In the genomic region with DNA sequence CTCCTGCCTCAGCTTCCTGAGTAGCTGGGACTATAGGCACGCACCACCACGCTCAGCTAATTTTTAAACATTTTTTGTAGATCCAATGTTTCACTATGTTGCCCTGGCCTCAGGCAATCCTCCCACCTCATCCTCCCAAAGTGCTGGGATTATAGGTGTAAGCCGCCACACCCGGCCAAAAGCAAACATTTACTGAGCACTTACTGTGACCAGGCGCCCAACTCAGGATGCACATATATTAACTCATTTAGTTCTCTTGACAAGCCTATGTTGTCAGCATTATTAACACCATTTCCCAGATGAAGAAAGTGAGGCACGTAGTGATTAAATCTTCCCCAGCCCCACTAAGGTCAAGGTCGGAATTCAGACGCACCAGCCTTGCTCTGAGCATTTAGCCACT, we compare ENCODE assay signal across 34 cellular contexts. TPM values are rescaled to one million over a fixed set of nuclear protein-coding genes. Genes with fewer than 3 reads are reported as not detected.
"Had no signal": no experiment of that assay in that cellular context is flagged by ENCODE, and none has a peak within 500 bp of the region (broad histone marks: within the 10 kb centered on the region; RNA-seq: fewer than 3 reads in every experiment).

No MANE protein-coding gene starts in this region.

- ATAC-seq: activated CD8-positive, alpha-beta T cell treated with anti-CD3 and anti-CD28 coated beads for 36 hours; activated T-cell treated with anti-CD3 and anti-CD28 coated beads, Interleukin-2, amount 50 U/mL, for 72 hours; activated T-helper 17 cell treated with anti-CD3 and anti-CD28 coated beads, Interleukin-2, amount 50 U/mL, for 72 hours; PC-3 had no signal

- H3K4me3 ChIP-seq: Peyer's patch, SJSA1 had no signal

- H3K4me1 ChIP-seq: Peyer's patch, SJSA1 had no signal

- H3K4me3 Mint-ChIP-seq: activated CD4-positive, alpha-beta T cell treated with anti-CD3 and anti-CD28 coated beads, Interleukin-2, amount 10 ng/mL, durations not matched to agents 24 days and 14 days; activated CD8-positive, alpha-beta T cell treated with anti-CD3 and anti-CD28 coated beads for 36 hours; activated naive CD8-positive, alpha-beta T cell treated with anti-CD3 and anti-CD28 coated beads for 36 hours; activated T-cell treated with anti-CD3 and anti-CD28 coated beads, Interleukin-2, amount 50 U/mL, for 72 hours; activated T-helper 17 cell treated with anti-CD3 and anti-CD28 coated beads, Interleukin-2, amount 50 U/mL, for 72 hours; T-helper 1 cell treated with Interleukin-12 subunit alpha and Interleukin-12 subunit beta and Interleukin-4 antibody, amounts not matched to agents 30 μg/mL and 1 μg/mL, for 36 hours; T-helper 2 cell treated with Interferon-gamma antibody and Interleukin-4, amounts not matched to agents 5 μg/mL and 100 μg/mL, for 36 hours had no signal

- H3K27ac Mint-ChIP-seq: activated CD4-positive, alpha-beta T cell treated with anti-CD3 and anti-CD28 coated beads, Interleukin-2, amount 10 ng/mL, durations not matched to agents 24 days and 14 days; activated CD8-positive, alpha-beta T cell treated with anti-CD3 and anti-CD28 coated beads for 36 hours; activated naive CD8-positive, alpha-beta T cell treated with anti-CD3 and anti-CD28 coated beads for 36 hours; activated T-cell treated with anti-CD3 and anti-CD28 coated beads, Interleukin-2, amount 50 U/mL, for 72 hours; activated T-helper 17 cell treated with anti-CD3 and anti-CD28 coated beads, Interleukin-2, amount 50 U/mL, for 72 hours; T-helper 1 cell treated with Interleukin-12 subunit alpha and Interleukin-12 subunit beta and Interleukin-4 antibody, amounts not matched to agents 30 μg/mL and 1 μg/mL, for 36 hours; T-helper 2 cell treated with Interferon-gamma antibody and Interleukin-4, amounts not matched to agents 5 μg/mL and 100 μg/mL, for 36 hours had no signal

- H3K4me2 ChIP-seq: SK-N-SH had no signal

- H3K9me3 ChIP-seq: Peyer's patch, SJSA1, SK-N-SH had no signal

- FAIRE-seq: TTC549 had no signal

- H3K27me3 ChIP-seq: brain microvascular endothelial cell, Peyer's patch had no signal

- DNase-seq: activated CD4-positive, alpha-beta T cell treated with anti-CD3 and anti-CD28 coated beads, Interleukin-2, amount 10 ng/mL, durations not matched to agents 24 days and 14 days; activated CD4-positive, alpha-beta T cell treated with anti-CD3 and anti-CD28 coated beads, Interleukin-2, amount 50 U/mL, for 4 hours; activated CD8-positive, alpha-beta T cell treated with anti-CD3 and anti-CD28 coated beads for 36 hours; activated effector memory CD4-positive, alpha-beta T cell treated with anti-CD3 and anti-CD28 coated beads, Interleukin-2, amount 50 U/mL, for 16 hours; activated naive CD4-positive, alpha-beta T cell; activated naive CD4-positive, alpha-beta T cell treated with anti-CD3 and anti-CD28 coated beads, Interleukin-2, amount 50 U/mL, for 16 hours; activated naive CD8-positive, alpha-beta T cell treated with anti-CD3 and anti-CD28 coated beads for 36 hours; activated T-cell treated with anti-CD3 and anti-CD28 coated beads, Interleukin-2, amount 50 U/mL, for 1 hour; activated T-cell treated with anti-CD3 and anti-CD28 coated beads, Interleukin-2, amount 50 U/mL, for 72 hours; amniotic stem cell; aorta; brain microvascular endothelial cell; Karpas-422; KBM-7; NCI-H1105; NCI-H1417 treated with DMSO at 0.1 percent for 48 hours; NCI-H187 treated with DMSO at 0.1 percent for 48 hours; NCI-H2081; NCI-H2171 treated with DMSO at 0.1 percent for 48 hours; NCI-H226; NCI-H446 treated with DMSO at 0.1 percent for 48 hours; NCI-H524; PC-3; Peyer's patch; RPMI8226; SHP77 treated with DMSO at 0.1 percent for 48 hours; SK-N-SH had no signal

- H3K4me1 Mint-ChIP-seq: activated CD4-positive, alpha-beta T cell treated with anti-CD3 and anti-CD28 coated beads, Interleukin-2, amount 10 ng/mL, durations not matched to agents 24 days and 14 days; activated naive CD8-positive, alpha-beta T cell treated with anti-CD3 and anti-CD28 coated beads for 36 hours; activated T-helper 17 cell treated with anti-CD3 and anti-CD28 coated beads, Interleukin-2, amount 50 U/mL, for 72 hours had no signal

- H3K9me3 Mint-ChIP-seq: activated CD4-positive, alpha-beta T cell treated with anti-CD3 and anti-CD28 coated beads, Interleukin-2, amount 10 ng/mL, durations not matched to agents 24 days and 14 days; activated CD8-positive, alpha-beta T cell treated with anti-CD3 and anti-CD28 coated beads for 36 hours; activated naive CD8-positive, alpha-beta T cell treated with anti-CD3 and anti-CD28 coated beads for 36 hours; activated T-cell treated with anti-CD3 and anti-CD28 coated beads, Interleukin-2, amount 50 U/mL, for 72 hours; activated T-helper 17 cell treated with anti-CD3 and anti-CD28 coated beads, Interleukin-2, amount 50 U/mL, for 72 hours; T-helper 1 cell treated with Interleukin-12 subunit alpha and Interleukin-12 subunit beta and Interleukin-4 antibody, amounts not matched to agents 30 μg/mL and 1 μg/mL, for 36 hours; T-helper 2 cell treated with Interferon-gamma antibody and Interleukin-4, amounts not matched to agents 5 μg/mL and 100 μg/mL, for 36 hours had no signal

- H3K36me3 ChIP-seq: brain microvascular endothelial cell, Peyer's patch, SJSA1 had no signal

- H3K9ac ChIP-seq: SK-N-SH had no signal

- H3K36me3 Mint-ChIP-seq: activated naive CD8-positive, alpha-beta T cell treated with anti-CD3 and anti-CD28 coated beads for 36 hours had no signal

- H3K27ac ChIP-seq: brain microvascular endothelial cell, Peyer's patch, SJSA1 had no signal

RNA-seq across cellular contexts. Expression of a gene that starts 41.1 kb away (rescaled TPM):
- total RNA-seq: activated CD4-positive, alpha-beta T cell treated with anti-CD3 and anti-CD28 coated beads, Interleukin-2, amount 10 ng/mL, durations not matched to agents 24 days and 14 days; activated CD8-positive, alpha-beta memory T cell treated with anti-CD3 and anti-CD28 coated beads for 36 hours; activated CD8-positive, alpha-beta T cell treated with anti-CD3 and anti-CD28 coated beads for 36 hours; activated naive CD8-positive, alpha-beta T cell treated with anti-CD3 and anti-CD28 coated beads for 36 hours; activated T-cell treated with anti-CD3 and anti-CD28 coated beads, Interleukin-2, amount 50 U/mL, for 72 hours; activated T-helper 17 cell treated with anti-CD3 and anti-CD28 coated beads, Interleukin-2, amount 50 U/mL, for 72 hours; MCF 10A; SJSA1 had no signal

RNA-seq across cellular contexts. Expression of a gene that starts 51.5 kb away (rescaled TPM):
- total RNA-seq: activated CD4-positive, alpha-beta T cell treated with anti-CD3 and anti-CD28 coated beads, Interleukin-2, amount 10 ng/mL, durations not matched to agents 24 days and 14 days; activated CD8-positive, alpha-beta memory T cell treated with anti-CD3 and anti-CD28 coated beads for 36 hours; activated CD8-positive, alpha-beta T cell treated with anti-CD3 and anti-CD28 coated beads for 36 hours; activated naive CD8-positive, alpha-beta T cell treated with anti-CD3 and anti-CD28 coated beads for 36 hours; activated T-cell treated with anti-CD3 and anti-CD28 coated beads, Interleukin-2, amount 50 U/mL, for 72 hours; activated T-helper 17 cell treated with anti-CD3 and anti-CD28 coated beads, Interleukin-2, amount 50 U/mL, for 72 hours; aorta; MCF 10A; PC-3; SJSA1 had no signal
- polyA plus RNA-seq: SK-N-SH had no signal
